Comparison of ENCODE assay signal across 25 cellular contexts in the genomic region with DNA sequence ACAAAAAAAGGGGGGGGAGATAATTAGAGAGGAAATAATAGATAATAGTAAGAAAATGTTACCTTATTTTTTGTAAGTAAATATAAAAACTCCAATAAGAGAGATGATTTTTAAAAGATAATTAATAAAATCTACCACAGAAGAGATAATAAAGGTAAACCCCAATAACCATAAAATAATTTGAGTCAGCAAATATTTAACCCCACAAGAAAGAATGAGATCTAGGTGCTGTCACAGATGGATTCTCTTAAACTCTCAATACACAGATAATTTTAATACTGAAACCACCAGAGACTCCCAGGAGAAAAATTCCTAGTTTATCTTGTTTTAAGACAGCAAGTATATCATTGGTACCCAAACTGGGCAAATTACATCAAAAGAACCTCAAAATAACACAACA.
"Had no signal": no experiment of that assay in that cellular context is flagged by ENCODE, and none has a peak within 500 bp of the region (broad histone marks: within the 10 kb centered on the region; RNA-seq: fewer than 3 reads in every experiment).

No MANE protein-coding gene starts in this region.

- H3K36me3 ChIP-seq: colonic mucosa, esophagus squamous epithelium, gastrocnemius medialis, heart right ventricle, left lung, lower lobe of right lung had no signal

- H3K27me3 ChIP-seq: colonic mucosa, esophagus squamous epithelium, gastrocnemius medialis, heart right ventricle, left lung had no signal

- ATAC-seq: effector memory CD8-positive, alpha-beta T cell; esophagus mucosa; gastrocnemius medialis; heart right ventricle; left cardiac atrium; left lung; left ventricle myocardium superior; lower lobe of right lung; mucosa of descending colon had no signal

- H3K9me3 ChIP-seq: colonic mucosa, esophagus squamous epithelium, gastrocnemius medialis, heart right ventricle, left lung, lower lobe of right lung, mucosa of descending colon had no signal

- H3K27ac ChIP-seq: colonic mucosa, epithelial cell of prostate, esophagus squamous epithelium, gastrocnemius medialis, heart right ventricle, left lung, lower lobe of right lung had no signal

- H3K4me3 ChIP-seq: colonic mucosa, esophagus squamous epithelium, gastrocnemius medialis, heart right ventricle, left lung, lower lobe of right lung, mucosa of descending colon had no signal

- FAIRE-seq: endometrium, keratinocyte had no signal

- DNase-seq: colonic mucosa; cortex of kidney; effector CD8-positive, alpha-beta T cell; effector memory CD8-positive, alpha-beta T cell; endodermal cell; erythroblast; esophagus squamous epithelium; foreskin fibroblast; foreskin melanocyte; gastrocnemius medialis; glutamatergic neuron; head of caudate nucleus; heart right ventricle; hippocampal formation; left cardiac atrium; left lung; left ventricle myocardium superior; lower lobe of right lung; mesenchymal stem cell; mucosa of descending colon; naive B cell had no signal

- H3K4me1 ChIP-seq: colonic mucosa, left lung had no signal
